In genomic region chr15:90650956-90651689, GRCh38 we compare ENCODE assay signal across 21 cellular contexts.
A peak's percentile ranks its signal among the peaks of the same experiment; 100 is the strongest.
DNase-seq lines count a peak whose midpoint lies in the region; ATAC-seq and TF ChIP-seq lines count a peak whose summit lies in the region.
"Had no signal": no experiment of that assay in that cellular context is flagged by ENCODE, and none has a peak within 500 bp of the region (broad histone marks: within the 10 kb centered on the region; RNA-seq: fewer than 3 reads in every experiment).

No MANE protein-coding gene starts in this region.

- H3K9me3 ChIP-seq in mesodermal cell (ENCODE audit: control insufficient read depth, low read length), result no peaks in the 10 kb centered on the region
- H3K9me3 ChIP-seq: upper lobe of left lung had no signal

- 82 to 89% methylated on average over 13 to 14 of the region's 14 CpGs for WGBS in mesodermal cell (ENCODE audit: insufficient coverage in 2 of 2), 2 experiments

- TF ChIP-seq CTCF in foreskin keratinocyte (conservative IDR thresholded peaks at IDR 0.05), result no peak

- H3K36me3 Mint-ChIP-seq in activated T-helper 17 cell treated with anti-CD3 and anti-CD28 coated beads, Interleukin-2, amount 50 U/mL, for 72 hours (ENCODE audit: low read depth), result no peaks in the 10 kb centered on the region
- H3K36me3 Mint-ChIP-seq: CD8-positive, alpha-beta memory T cell had no signal

- H3K27me3 Mint-ChIP-seq in activated T-helper 17 cell treated with anti-CD3 and anti-CD28 coated beads, Interleukin-2, amount 50 U/mL, for 72 hours, result peaks cover 4% of the 10 kb centered on the region

- H3K27me3 ChIP-seq in foreskin keratinocyte, result no peaks in the 10 kb centered on the region
- H3K27me3 ChIP-seq: upper lobe of left lung had no signal

- H3K9me3 Mint-ChIP-seq in activated T-helper 17 cell treated with anti-CD3 and anti-CD28 coated beads, Interleukin-2, amount 50 U/mL, for 72 hours, result no peaks in the 10 kb centered on the region
- H3K9me3 Mint-ChIP-seq: CD8-positive, alpha-beta memory T cell had no signal

- peak overlapping the region; percentile 53 for H3K27ac Mint-ChIP-seq in activated T-helper 17 cell treated with anti-CD3 and anti-CD28 coated beads, Interleukin-2, amount 50 U/mL, for 72 hours

- no peaks in the 10 kb centered on the region for H3K36me3 ChIP-seq in mesodermal cell (ENCODE audit: control insufficient read depth, insufficient read depth, low read length)
- H3K36me3 ChIP-seq: upper lobe of left lung had no signal

- ATAC-seq in activated T-helper 17 cell treated with anti-CD3 and anti-CD28 coated beads, Interleukin-2, amount 50 U/mL, for 72 hours (replicated peaks), result no peak
- ATAC-seq in foreskin keratinocyte, result no peak
- ATAC-seq: SK-N-SH treated with all-trans-retinoic acid at 6 μM for 48 hours had no signal

- peak overlapping the region; percentile 91 for H3K27ac ChIP-seq in mesodermal cell (ENCODE audit: low read depth, low read length, severe bottlenecking)
- no peak overlapping the region for H3K27ac ChIP-seq in foreskin keratinocyte
- H3K27ac ChIP-seq: 22Rv1 had no signal

- H3K4me1 ChIP-seq in mesodermal cell (ENCODE audit: control insufficient read depth, insufficient read depth, low read length, poor library complexity, severe bottlenecking) (peaks cover 21% of the 10 kb centered on the region), foreskin keratinocyte (no peaks in the 10 kb centered on the region)

- DNase-seq in NCI-H82 (lab: John Stamatoyannopoulos, UW) (peak; percentile 73), NCI-H82 treated with DMSO at 0.1 percent for 48 hours (lab: John Stamatoyannopoulos, UW; ENCODE audit: unreplicated experiment) (no peak), D341Med (ENCODE audit: low spot score) (peak; percentile 53), HuH-7.5 (ENCODE audit: low spot score) (no peak), COR-L47 (lab: John Stamatoyannopoulos, UW) (no peak), foreskin keratinocyte (no peak)
- DNase-seq: activated CD4-positive, alpha-beta T cell treated with anti-CD3 and anti-CD28 coated beads for 1 hour; activated naive CD4-positive, alpha-beta T cell; AML-193; CD8-positive, alpha-beta memory T cell; central memory CD4-positive, alpha-beta T cell; HCEC 1CT; hypothalamus; stimulated activated CD4-positive, alpha-beta T cell treated with anti-CD3 and anti-CD28 coated beads, Interleukin-15, amount 100 ng/mL, for 24 hours; stimulated activated CD8-positive, alpha-beta memory T cell treated with anti-CD3 and anti-CD28 coated beads, Interleukin-4, amount 100 ng/mL, for 48 hours had no signal

- no peak overlapping the region for H3K4me3 Mint-ChIP-seq in activated T-helper 17 cell treated with anti-CD3 and anti-CD28 coated beads, Interleukin-2, amount 50 U/mL, for 72 hours
- H3K4me3 Mint-ChIP-seq: CD8-positive, alpha-beta memory T cell had no signal

- no peak overlapping the region for H3K4me3 ChIP-seq in mesodermal cell (ENCODE audit: extremely low read depth, insufficient read depth, low read length, poor library complexity, severe bottlenecking)
- H3K4me3 ChIP-seq: lung, upper lobe of left lung had no signal

- H3K4me1 Mint-ChIP-seq in activated T-helper 17 cell treated with anti-CD3 and anti-CD28 coated beads, Interleukin-2, amount 50 U/mL, for 72 hours, result peaks cover 25% of the 10 kb centered on the region

Comparison
In these comparisons a context has a peak if more than half of its experiments do, and no peak if none do; other contexts are left out.
1. DNase-seq: peak in NCI-H82 (single experiment) and D341Med (single experiment); none in NCI-H82 treated with DMSO at 0.1 percent for 48 hours (single experiment), HuH-7.5 (single experiment), COR-L47 (single experiment) and foreskin keratinocyte (0 of 2).